In genomic region chr20:54017846-54018245, GRCh38 we compare ENCODE assay signal across 10 cellular contexts. TPM values are rescaled to one million over a fixed set of nuclear protein-coding genes. Genes with fewer than 3 reads are reported as not detected.
DNase-seq lines count a peak whose midpoint lies in the region; ATAC-seq and TF ChIP-seq lines count a peak whose summit lies in the region.
"Had no signal": no experiment of that assay in that cellular context is flagged by ENCODE, and none has a peak within 500 bp of the region (broad histone marks: within the 10 kb centered on the region; RNA-seq: fewer than 3 reads in every experiment).

No MANE protein-coding gene starts in this region.

- H3K4me3 ChIP-seq in osteoblast (ENCODE audit: insufficient read depth, low read length) (no peak overlapping the region), brain microvascular endothelial cell (ENCODE audit: low read depth, low read length) (no peak overlapping the region)
- no peak overlapping the region for H3K4me3 ChIP-seq in CD4-positive, alpha-beta memory T cell (ENCODE audit: low read length in 2 of 2)
- H3K4me3 ChIP-seq: ascending aorta had no signal

- CTCF ChIA-PET in CD4-positive, alpha-beta memory T cell (lab: Charles Lee; ENCODE audit: partially characterized antibody), result no interaction called here

- peaks cover 0 to 3% of the 10 kb centered on the region in 2 donors for H3K36me3 Mint-ChIP-seq in CD4-positive, alpha-beta memory T cell
- no peaks in the 10 kb centered on the region for H3K36me3 Mint-ChIP-seq in activated naive CD8-positive, alpha-beta T cell treated with anti-CD3 and anti-CD28 coated beads, Interleukin-2, amount 50 U/mL, for 24 hours (ENCODE audit: low read depth)

- H2AFZ ChIP-seq in osteoblast (ENCODE audit: low read length), result no peak overlapping the region

- H3K27me3 ChIP-seq in osteoblast (ENCODE audit: insufficient read depth, low read length) (no peaks in the 10 kb centered on the region), brain microvascular endothelial cell (replicated peaks) (no peaks in the 10 kb centered on the region)
- no peaks in the 10 kb centered on the region for H3K27me3 ChIP-seq in CD4-positive, alpha-beta memory T cell (ENCODE audit: insufficient read depth, low read length)
- H3K27me3 ChIP-seq: ascending aorta had no signal

- peaks cover 6 to 9% of the 10 kb centered on the region in 2 donors for H3K27me3 Mint-ChIP-seq in CD4-positive, alpha-beta memory T cell
- peaks cover 10% of the 10 kb centered on the region for H3K27me3 Mint-ChIP-seq in activated naive CD8-positive, alpha-beta T cell treated with anti-CD3 and anti-CD28 coated beads, Interleukin-2, amount 50 U/mL, for 24 hours

- peaks cover 0 to 1% (median 0%) of the 10 kb centered on the region in 4 donors for H3K4me1 Mint-ChIP-seq in CD4-positive, alpha-beta memory T cell
- H3K4me1 Mint-ChIP-seq in activated naive CD8-positive, alpha-beta T cell treated with anti-CD3 and anti-CD28 coated beads, Interleukin-2, amount 50 U/mL, for 24 hours, result peaks cover 6% of the 10 kb centered on the region

- no peak overlapping the region for H3K4me2 ChIP-seq in osteoblast (ENCODE audit: insufficient read depth, low read length)

- POLR2A ChIA-PET in CD4-positive, alpha-beta memory T cell (lab: Charles Lee; ENCODE audit: partially characterized antibody), result no interaction called here

- H3K4me3 Mint-ChIP-seq in CD4-positive, alpha-beta memory T cell, result no peak overlapping the region
- H3K4me3 Mint-ChIP-seq in activated naive CD8-positive, alpha-beta T cell treated with anti-CD3 and anti-CD28 coated beads, Interleukin-2, amount 50 U/mL, for 24 hours, result no peak overlapping the region

- H3K9me3 Mint-ChIP-seq in CD4-positive, alpha-beta memory T cell, result no peaks in the 10 kb centered on the region
- no peaks in the 10 kb centered on the region for H3K9me3 Mint-ChIP-seq in activated naive CD8-positive, alpha-beta T cell treated with anti-CD3 and anti-CD28 coated beads, Interleukin-2, amount 50 U/mL, for 24 hours

- DNase-seq in osteoblast (ENCODE audit: insufficient read length, low spot score, missing footprints), result peak; percentile 21
- DNase-seq in CD4-positive, alpha-beta memory T cell, result no peak
- DNase-seq in LoVo (ENCODE audit: low spot score), result no peak
- no peak for DNase-seq in activated naive CD8-positive, alpha-beta T cell treated with anti-CD3 and anti-CD28 coated beads, Interleukin-2, amount 50 U/mL, for 24 hours
- no peak for DNase-seq in brain microvascular endothelial cell

- no peak overlapping the region for H3K27ac Mint-ChIP-seq in CD4-positive, alpha-beta memory T cell
- no peak overlapping the region for H3K27ac Mint-ChIP-seq in activated naive CD8-positive, alpha-beta T cell treated with anti-CD3 and anti-CD28 coated beads, Interleukin-2, amount 50 U/mL, for 24 hours

- ATAC-seq in GM19025 (IDR thresholded peaks at IDR 0.05; ENCODE audit: low read depth, unreplicated experiment) (peak; percentile 81), HG02610 (IDR thresholded peaks at IDR 0.05; ENCODE audit: unreplicated experiment) (peak; percentile 88), HG03575 (IDR thresholded peaks at IDR 0.05; ENCODE audit: extremely low read depth, insufficient number of reproducible peaks, low FRiP score, unreplicated experiment) (peak; percentile 52)
- ATAC-seq in activated naive CD8-positive, alpha-beta T cell treated with anti-CD3 and anti-CD28 coated beads, Interleukin-2, amount 50 U/mL, for 24 hours, result no peak

- H3K79me2 ChIP-seq in osteoblast (ENCODE audit: insufficient read depth, low read length), result no peaks in the 10 kb centered on the region

- TF ChIP-seq CTCF in osteoblast (IDR thresholded peaks at IDR 0.05; ENCODE audit: extremely low read depth, low read depth, low read length), result no peak
- TF ChIP-seq CTCF in brain microvascular endothelial cell (IDR thresholded peaks at IDR 0.05; ENCODE audit: low read depth, low read length, missing control alignments), result no peak

- H3K4me1 ChIP-seq in osteoblast (ENCODE audit: insufficient read depth, low read length), result no peaks in the 10 kb centered on the region
- H3K4me1 ChIP-seq in CD4-positive, alpha-beta memory T cell (ENCODE audit: insufficient read depth, low read length), result no peaks in the 10 kb centered on the region
- H3K4me1 ChIP-seq: ascending aorta had no signal

- no peaks in the 10 kb centered on the region for H4K20me1 ChIP-seq in osteoblast (ENCODE audit: insufficient read depth, low read length)

- no peaks in the 10 kb centered on the region for H3K9me3 ChIP-seq in osteoblast (ENCODE audit: low read depth, low read length)
- H3K9me3 ChIP-seq in CD4-positive, alpha-beta memory T cell (ENCODE audit: control insufficient read depth in 1 of 2, low read length in 2 of 2), result no peaks in the 10 kb centered on the region
- H3K9me3 ChIP-seq: ascending aorta had no signal

- H3K27ac ChIP-seq in osteoblast (ENCODE audit: low read depth, low read length), result no peak overlapping the region
- H3K27ac ChIP-seq in CD4-positive, alpha-beta memory T cell (ENCODE audit: low read depth, low read length), result no peak overlapping the region
- no peak overlapping the region for H3K27ac ChIP-seq in brain microvascular endothelial cell
- H3K27ac ChIP-seq: ascending aorta had no signal

- intact Hi-C loops in CD4-positive, alpha-beta memory T cell (cut with micrococcal nuclease), result no loop called here

- H3K36me3 ChIP-seq in osteoblast (ENCODE audit: insufficient read depth, low read length) (no peaks in the 10 kb centered on the region), brain microvascular endothelial cell (replicated peaks) (no peaks in the 10 kb centered on the region)
- H3K36me3 ChIP-seq in CD4-positive, alpha-beta memory T cell (ENCODE audit: insufficient read depth, low read length), result no peaks in the 10 kb centered on the region
- H3K36me3 ChIP-seq: ascending aorta had no signal

- in situ Hi-C loops in brain microvascular endothelial cell (cut with HindIII; ENCODE audit: low pct_ligation_motif_present, low sequenced_read_pairs), result no loop called here

RNA-seq across cellular contexts. Expression of gene BCAS1, which starts 52.5 kb away (rescaled TPM):
- under 0.01 TPM in 1 of 2 replicates, not detected in the other for total RNA-seq in osteoblast
- total RNA-seq in CD4-positive, alpha-beta memory T cell, result under 1 TPM; 0.25 to 0.32 TPM
- polyA plus RNA-seq in CD4-positive, alpha-beta memory T cell, result under 1 TPM in 1 of 2 donors, not detected in 1; 0.17 TPM
- total RNA-seq: ascending aorta had no signal
- polyA plus RNA-seq: neural cell had no signal
